ENCODE assay signal across 9 cellular contexts in genomic region chr17:1645207-1646171, GRCh38. TPM values are rescaled to one million over a fixed set of nuclear protein-coding genes. Genes with fewer than 3 reads are reported as not detected.
DNase-seq lines count a peak whose midpoint lies in the region; ATAC-seq, FAIRE-seq and TF ChIP-seq lines count a peak whose summit lies in the region.
"Had no signal": no experiment of that assay in that cellular context is flagged by ENCODE, and none has a peak within 500 bp of the region (broad histone marks: within the 10 kb centered on the region; RNA-seq: fewer than 3 reads in every experiment).

SCARF1 (minus strand) TSS chr17:1645732; CDS start chr17:1645697, 35 bp downstream.

- ATAC-seq in right lobe of liver (peak in 1 of 4 donors; percentile 3), HG03159 (IDR thresholded peaks at IDR 0.05; ENCODE audit: unreplicated experiment) (no peak)
- ATAC-seq: PC-3 had no signal

- no peaks in the 10 kb centered on the region for H3K9me3 ChIP-seq in HEK293 (ENCODE audit: control insufficient read depth, insufficient read depth, low read depth, low read length)
- no peaks in the 10 kb centered on the region for H3K9me3 ChIP-seq in ascending aorta
- no peaks in the 10 kb centered on the region for H3K9me3 ChIP-seq in right lobe of liver
- no peaks in the 10 kb centered on the region for H3K9me3 ChIP-seq in A673 (ENCODE audit: low read depth, low read length, poor library complexity, severe bottlenecking)
- no peaks in the 10 kb centered on the region for H3K9me3 ChIP-seq in small intestine (ENCODE audit: control insufficient read depth, low read depth)

- H3K4me1 ChIP-seq in HEK293 (ENCODE audit: control insufficient read depth, insufficient read depth, low read length) (peaks cover 10% of the 10 kb centered on the region), ascending aorta (peaks cover 6 to 23% of the 10 kb centered on the region in 2 donors), right lobe of liver (peaks cover 0 to 23% (median 10%) of the 10 kb centered on the region in 4 donors), A673 (ENCODE audit: insufficient read depth, low read length, poor library complexity, severe bottlenecking) (peaks cover 12% of the 10 kb centered on the region), small intestine (ENCODE audit: control insufficient read depth in 2 of 2, insufficient read depth in 1 of 2, low read depth in 1 of 2, low read length in 1 of 2) (no peaks in the 10 kb centered on the region)

- H3K27me3 ChIP-seq in ascending aorta (no peaks in the 10 kb centered on the region), right lobe of liver (no peaks in the 10 kb centered on the region), A673 (replicated peaks; ENCODE audit: insufficient read depth, low read depth, low read length, poor library complexity) (no peaks in the 10 kb centered on the region), small intestine (ENCODE audit: control insufficient read depth in 2 of 2, insufficient read depth in 2 of 2, low read length in 2 of 2) (no peaks in the 10 kb centered on the region)

- no peak for FAIRE-seq in small intestine (lab: Jason Lieb, UNC)

- H3K4me3 ChIP-seq in HEK293 (ENCODE audit: low read depth, low read length) (no peak within 1 kb of the TSS), ascending aorta (peak within 1 kb of the TSS; percentile 23 to 48), right lobe of liver (peak within 1 kb of the TSS; percentile 28 to 41 (median 31)), A673 (ENCODE audit: low read depth, low read length, poor library complexity, severe bottlenecking) (no peak within 1 kb of the TSS), small intestine (ENCODE audit: low read depth in 1 of 2, low read length in 2 of 2) (no peak within 1 kb of the TSS)

- POLR2A ChIA-PET in HEK293 (lab: Yijun Ruan, JAX) (interaction anchor here (0.6 kb wide), 1 partner anchor 12 kb away, joined by 4 read pairs; no protein-coding TSS in a partner anchor), A673 (lab: Charles Lee; ENCODE audit: low non-redundant PET) (no interaction called here)

- 55% methylated on average over 15 of the region's 25 CpGs for WGBS in right lobe of liver (ENCODE audit: insufficient coverage, low coverage, low lambda C conversion rate, missing lambda C conversion rate)
- 72 to 88% (median 81%) methylated on average over 25 of the region's 25 CpGs for WGBS in small intestine, 3 donors

- TF ChIP-seq CTCF in HEK293 (tag by site-specific recombination; IDR thresholded peaks at IDR 0.05) (no peak), ascending aorta (IDR thresholded peaks at IDR 0.05) (no peak), right lobe of liver (IDR thresholded peaks at IDR 0.05) (no peak), A673 (conservative IDR thresholded peaks at IDR 0.05; ENCODE audit: low read depth, low read length) (no peak)

- DNase-seq in ascending aorta (ENCODE audit: low spot score in 2 of 2) (peak in 1 of 2 donors; percentile 70), right lobe of liver (peak; percentile 74 to 81 (median 75)), substantia nigra (lab: John Stamatoyannopoulos, UW) (peak in 6 of 49 donors; percentile 25 to 48 (median 38)), NCI-H774 (lab: John Stamatoyannopoulos, UW) (no peak), A673 (ENCODE audit: low spot score) (no peak), small intestine (no peak)

- TF ChIP-seq POLR2A in right lobe of liver (IDR thresholded peaks at IDR 0.05) = peak; percentile 43

- H3K36me3 ChIP-seq in HEK293 (ENCODE audit: control insufficient read depth in 2 of 2, insufficient read depth in 1 of 2, low read length in 2 of 2) (peaks cover 0 to 5% of the 10 kb centered on the region in 2 experiments; a peak in 1 of 3 replicates), ascending aorta (peaks cover under 1 to 3% of the 10 kb centered on the region in 2 donors), right lobe of liver (peaks cover 0 to 3% (median 2%) of the 10 kb centered on the region in 4 donors), A673 (ENCODE audit: insufficient read depth, low read length, poor library complexity, severe bottlenecking) (peaks cover 5% of the 10 kb centered on the region), small intestine (ENCODE audit: control insufficient read depth in 2 of 2, insufficient read depth in 2 of 2, low read length in 2 of 2) (peaks cover 0 to 3% of the 10 kb centered on the region in 2 donors)

- CTCF ChIA-PET in HEK293 (lab: Yijun Ruan, JAX) = interaction anchor here (0.6 to 6.1 kb wide), 8 partner anchors 16 to 929 kb away, joined by 3 to 69 read pairs (median 5); partner anchors contain the start of gene SLC43A2
- CTCF ChIA-PET in A673 (lab: Charles Lee) = interaction anchor here (1.2 kb wide), 1 partner anchor 71 kb away, joined by 3 read pairs; no protein-coding TSS in a partner anchor

- intact Hi-C loops in ascending aorta (cut with DNase I) = loop anchor here (5.0 kb wide), 1 partner anchor 378 kb away; no protein-coding TSS in a partner anchor
- intact Hi-C loops in right lobe of liver (cut with DNase I) = no loop called here
- intact Hi-C loops in A673 (cut with micrococcal nuclease; ENCODE audit: unreplicated experiment) = no loop called here

- no TSS peak for BruUV-seq in A673 (replicated peaks; lab: Mats Ljungman, UMichigan)

- H3K27ac ChIP-seq in HEK293 (ENCODE audit: extremely low read depth, low read depth, low read length) = no peak within 1 kb of the TSS
- peak within 1 kb of the TSS; percentile 18 to 50 for H3K27ac ChIP-seq in ascending aorta
- H3K27ac ChIP-seq in right lobe of liver = peak within 1 kb of the TSS; percentile 34 to 78 (median 55)
- peak within 1 kb of the TSS; percentile 42 for H3K27ac ChIP-seq in substantia nigra (ENCODE audit: low read depth, low read length, poor library complexity, severe bottlenecking)
- H3K27ac ChIP-seq in A673 (ENCODE audit: low read depth, low read length, poor library complexity, severe bottlenecking) = no peak within 1 kb of the TSS
- H3K27ac ChIP-seq in small intestine (ENCODE audit: low read depth in 1 of 2, low read length in 1 of 2) = peak within 1 kb of the TSS in 1 of 2 donors; percentile 50

TF ChIP-seq in HEK293, 187 proteins besides CTCF, POLR2A, EP300 and RAD21 (continues in another document):
- TF ChIP-seq ZNF639 (tag by site-specific recombination; IDR thresholded peaks at IDR 0.05) (no peak), PRDM6 (tag by site-specific recombination; IDR thresholded peaks at IDR 0.05) (no peak), ZNF521 (tag by site-specific recombination; IDR thresholded peaks at IDR 0.05) (no peak), ZNF561 (tag by site-specific recombination; IDR thresholded peaks at IDR 0.05; ENCODE audit: borderline replicate concordance) (no peak), ZNF791 (tag by site-specific recombination; IDR thresholded peaks at IDR 0.05) (no peak), ZNF76 (tag by site-specific recombination; IDR thresholded peaks at IDR 0.05; ENCODE audit: borderline replicate concordance, low read depth) (no peak), ZNF792 (tag by site-specific recombination; IDR thresholded peaks at IDR 0.05) (no peak), ZNF571 (tag by site-specific recombination; IDR thresholded peaks at IDR 0.05) (no peak), SP2 (tag by site-specific recombination; IDR thresholded peaks at IDR 0.05) (peak; percentile 37), ZNF558 (tag by site-specific recombination; IDR thresholded peaks at IDR 0.05) (no peak), HOXD13 (CRISPR knock-in tag; IDR thresholded peaks at IDR 0.05; ENCODE audit: borderline replicate concordance) (no peak), ZNF660 (tag by site-specific recombination; IDR thresholded peaks at IDR 0.05) (no peak), ZFHX2 (tag by site-specific recombination; conservative IDR thresholded peaks at IDR 0.05) (peak; percentile 30; the same call in 1 of the 2 replicates)

RNA-seq across cellular contexts. Expression of gene SCARF1, which starts in this region (rescaled TPM):
- total RNA-seq in ascending aorta (295 TPM), right lobe of liver (10 to 100 TPM in 2 of 6 experiments, 1 to 10 TPM in 4; 6.9 to 16.9 (median 8.4) TPM), A673 (2021) (0.24 TPM in 1 of 2 replicates, not detected in the other)
- polyA plus RNA-seq in small intestine = 1 to 10 TPM; 7.7 to 10.0 (median 8.9) TPM

Comparison
In these comparisons a context has a peak if more than half of its experiments do, and no peak if none do; other contexts are left out.
1. RNA of gene SCARF1 (total RNA-seq): 295 TPM in ascending aorta (single experiment); 6.9 to 16.9 TPM in right lobe of liver and 0.24 TPM in A673; every median in the first group is over 10 times any median in the second.
2. H3K27ac ChIP-seq: peak in ascending aorta (2 of 2), right lobe of liver (3 of 3) and substantia nigra (single experiment); none in HEK293 (single experiment) and A673 (single experiment).
3. H3K4me3 ChIP-seq: peak in ascending aorta (2 of 2) and right lobe of liver (3 of 3); none in HEK293 (single experiment), A673 (single experiment) and small intestine (0 of 2).
4. DNase-seq: peak in right lobe of liver (3 of 3); none in NCI-H774 (single experiment), A673 (single experiment) and small intestine (single experiment).